10 cellular contexts compared by ENCODE assay signal in the genomic region with DNA sequence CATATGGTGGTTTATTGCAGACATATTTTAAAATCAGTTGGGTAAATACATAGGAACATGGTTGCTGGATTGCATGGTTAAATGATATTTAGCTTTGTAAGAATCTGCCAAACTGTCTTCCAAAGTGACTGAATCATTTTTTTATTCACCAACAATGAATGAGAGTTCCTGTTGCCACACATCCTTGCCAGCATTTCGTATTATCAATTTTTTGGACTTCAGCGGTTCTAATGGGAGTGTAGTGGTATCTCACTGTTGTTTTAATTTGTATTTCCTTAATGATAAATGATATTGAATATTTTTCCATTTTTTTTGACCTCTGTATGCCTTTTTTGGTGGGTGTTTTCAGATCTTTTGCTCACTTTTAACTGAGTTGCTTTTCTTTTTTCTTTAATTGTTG. TPM values are rescaled to one million over a fixed set of nuclear protein-coding genes. Genes with fewer than 3 reads are reported as not detected.
DNase-seq lines count a peak whose midpoint lies in the region; ATAC-seq and TF ChIP-seq lines count a peak whose summit lies in the region.
"Had no signal": no experiment of that assay in that cellular context is flagged by ENCODE, and none has a peak within 500 bp of the region (broad histone marks: within the 10 kb centered on the region; RNA-seq: fewer than 3 reads in every experiment).

No MANE protein-coding gene starts in this region.

- no peak overlapping the region for H3K27ac Mint-ChIP-seq in CD8-positive, alpha-beta T cell
- H3K27ac Mint-ChIP-seq in nephron: peak overlapping the region; percentile 95 to 99 (median 99)

- H3K4me3 Mint-ChIP-seq in CD8-positive, alpha-beta T cell: peak overlapping the region; percentile 93
- peak overlapping the region; percentile 86 to 90 (median 88) for H3K4me3 Mint-ChIP-seq in nephron

- POLR2A ChIA-PET in CD8-positive, alpha-beta T cell (lab: Charles Lee): no interaction called here

- no TSS peak for BruUV-seq in mammary epithelial cell (replicated peaks; lab: Mats Ljungman, UMichigan)

- no peaks in the 10 kb centered on the region for H3K36me3 ChIP-seq in CD8-positive, alpha-beta T cell (ENCODE audit: insufficient read depth, low read length)
- H3K36me3 ChIP-seq in HUES64 (ENCODE audit: insufficient read depth, low read length) (peaks cover 17% of the 10 kb centered on the region), mammary epithelial cell (ENCODE audit: insufficient read depth, low read length) (peaks cover 3% of the 10 kb centered on the region)

- H3K79me2 ChIP-seq in mammary epithelial cell (ENCODE audit: insufficient read depth, low read length): peaks cover 68% of the 10 kb centered on the region

- no peak for TF ChIP-seq CTCF in CD8-positive, alpha-beta T cell (IDR thresholded peaks at IDR 0.05)
- no peak for TF ChIP-seq CTCF in mammary epithelial cell (conservative IDR thresholded peaks at IDR 0.05 in 1 of 2, IDR thresholded peaks at IDR 0.05 in 1 of 2; ENCODE audit: extremely low read depth in 1 of 2, insufficient read depth in 1 of 2, low read depth in 1 of 2, low read length in 2 of 2)
- TF ChIP-seq CTCF in nephron (IDR thresholded peaks at IDR 0.05; ENCODE audit: unreplicated experiment in 3 of 3): no peak

- no peaks in the 10 kb centered on the region for H3K27me3 ChIP-seq in CD8-positive, alpha-beta T cell (ENCODE audit: insufficient read depth, low read length)
- no peaks in the 10 kb centered on the region for H3K27me3 ChIP-seq in HUES64 (ENCODE audit: insufficient read depth, low read length)
- H3K27me3 ChIP-seq in mammary epithelial cell (ENCODE audit: insufficient read depth, low read length): no peaks in the 10 kb centered on the region

- H3K4me1 Mint-ChIP-seq in CD8-positive, alpha-beta T cell (ENCODE audit: low read depth): peaks cover 27% of the 10 kb centered on the region
- H3K4me1 Mint-ChIP-seq in nephron: peaks cover 33% of the 10 kb centered on the region

- no peaks in the 10 kb centered on the region for H4K20me1 ChIP-seq in mammary epithelial cell (ENCODE audit: insufficient read depth, low read length)

- H3K27me3 Mint-ChIP-seq in CD8-positive, alpha-beta T cell (ENCODE audit: low read depth): no peaks in the 10 kb centered on the region
- H3K27me3 Mint-ChIP-seq in nephron (ENCODE audit: low read depth): peaks cover 4% of the 10 kb centered on the region

- H3K9me3 Mint-ChIP-seq in CD8-positive, alpha-beta T cell: no peaks in the 10 kb centered on the region
- no peaks in the 10 kb centered on the region for H3K9me3 Mint-ChIP-seq in nephron

- H3K27ac ChIP-seq in CD8-positive, alpha-beta T cell (ENCODE audit: low read depth, low read length): no peak overlapping the region
- H3K27ac ChIP-seq in HUES64 (ENCODE audit: low read depth, low read length): no peak overlapping the region
- H3K27ac ChIP-seq in mammary epithelial cell (ENCODE audit: insufficient read depth, low read depth, low read length): peak overlapping the region; percentile 98

- dilution Hi-C loops in mammary epithelial cell (cut with HindIII; ENCODE audit: low sequenced_read_pairs): no loop called here

- peaks cover 19% of the 10 kb centered on the region for H3K4me1 ChIP-seq in CD8-positive, alpha-beta T cell (ENCODE audit: insufficient read depth, low read length)
- H3K4me1 ChIP-seq in HUES64 (ENCODE audit: insufficient read depth, low read length) (peaks cover 24% of the 10 kb centered on the region), mammary epithelial cell (ENCODE audit: insufficient read depth, low read length) (peaks cover 20% of the 10 kb centered on the region)

- CTCF ChIA-PET in CD8-positive, alpha-beta T cell (lab: Charles Lee): no interaction called here
- CTCF ChIA-PET in mammary epithelial cell (lab: Charles Lee; ENCODE audit: low non-redundant PET): interaction anchor here (0.7 kb wide), 1 partner anchor 32 kb away, joined by 3 read pairs; no protein-coding TSS in a partner anchor

- H3K36me3 Mint-ChIP-seq in CD8-positive, alpha-beta T cell: peaks cover 13% of the 10 kb centered on the region
- H3K36me3 Mint-ChIP-seq in nephron (ENCODE audit: low read depth): peaks cover 9% of the 10 kb centered on the region

- no peak for DNase-seq in CD8-positive, alpha-beta T cell
- DNase-seq in mammary epithelial cell: no peak
- DNase-seq in activated CD4-positive, CD25-positive, alpha-beta regulatory T cell (lab: John Stamatoyannopoulos, UW): no peak
- DNase-seq: activated CD4-positive, alpha-beta T cell treated with anti-CD3 and anti-CD28 coated beads for 4 hours; NCI-H2171; NK-92 treated with Interleukin-12 subunit alpha and Interleukin-12 subunit beta, amount 100 ng/mL, for 24 hours had no signal

- H3K4me2 ChIP-seq in mammary epithelial cell (ENCODE audit: insufficient read depth, low read depth, low read length): peak overlapping the region; percentile 97

- intact Hi-C loops in CD8-positive, alpha-beta T cell (cut with DNase I, micrococcal nuclease): loop anchor here in 1 of 2 experiments (5.0 to 10.0 kb wide), 2 partner anchors 291 to 1092 kb away; partner anchors contain the start of genes AREG and COX18
- intact Hi-C loops in mammary epithelial cell (cut with micrococcal nuclease): no loop called here

- in situ Hi-C loops in mammary epithelial cell (cut with MboI; ENCODE audit: low sequenced_read_pairs in 2 of 2): no loop called here

- 100% methylated on average over 2 of the region's 2 CpGs for WGBS in HUES64
- WGBS in mammary epithelial cell (ENCODE audit: low coverage, missing lambda C conversion rate): 91% methylated on average over 2 of the region's 2 CpGs

- H3K9me3 ChIP-seq in CD8-positive, alpha-beta T cell (ENCODE audit: low read length): no peaks in the 10 kb centered on the region
- H3K9me3 ChIP-seq in HUES64 (ENCODE audit: insufficient read depth, low read depth, low read length): no peaks in the 10 kb centered on the region
- H3K9me3 ChIP-seq in mammary epithelial cell (replicated peaks; ENCODE audit: insufficient read depth, low read length): no peaks in the 10 kb centered on the region

- ATAC-seq in CD8-positive, alpha-beta T cell: no peak
- ATAC-seq in GM18505 (IDR thresholded peaks at IDR 0.05; ENCODE audit: unreplicated experiment) (no peak), HG02970 (IDR thresholded peaks at IDR 0.05; ENCODE audit: low FRiP score, unreplicated experiment) (no peak)

- H2AFZ ChIP-seq in mammary epithelial cell (ENCODE audit: low read depth, low read length): no peak overlapping the region

- H3K9ac ChIP-seq in HUES64 (ENCODE audit: low read depth, low read length) (0 out of 2 replicates have a peak overlapping the region, but pooled peaks have one; percentile 88), mammary epithelial cell (ENCODE audit: insufficient read depth, low read length) (peak overlapping the region; percentile 97)

- TF ChIP-seq POLR2A in GM18505 (IDR thresholded peaks at IDR 0.05; ENCODE audit: borderline replicate concordance, extremely low read depth, insufficient read depth, insufficient read length): no peak

- no peak overlapping the region for H3K4me3 ChIP-seq in CD8-positive, alpha-beta T cell (ENCODE audit: low read depth, low read length)
- H3K4me3 ChIP-seq in HUES64 (ENCODE audit: low read length): no peak overlapping the region
- peak overlapping the region in 1 of 3 experiments; percentile 72 for H3K4me3 ChIP-seq in mammary epithelial cell (replicated peaks in 1 of 3; ENCODE audit: insufficient read depth in 1 of 3, low read depth in 2 of 3, low read length in 3 of 3)

RNA-seq across cellular contexts. Expression of gene MTHFD2L, which starts 1.4 kb away (rescaled TPM):
- total RNA-seq in CD8-positive, alpha-beta T cell: 10 to 100 TPM; 10.7 to 11.3 TPM
- polyA plus RNA-seq in HUES64 (2013, experiment 1 of 2): 10.0 TPM
- 10.6 TPM for polyA plus RNA-seq in HUES64 (2013, experiment 2 of 2)
- 10 to 100 TPM; 63.2 to 68.5 TPM for total RNA-seq in mammary epithelial cell
- 11.5 TPM for polyA plus RNA-seq in mammary epithelial cell
- polyA minus RNA-seq in mammary epithelial cell: 73.2 TPM

RNA-seq across cellular contexts. Expression of gene CXCL2, which starts 57.5 kb away (rescaled TPM):
- under 1 TPM in 1 of 2 experiments, not detected in 1; 0.68 TPM for total RNA-seq in CD8-positive, alpha-beta T cell
- polyA plus RNA-seq in HUES64 (2013, experiment 1 of 2): 0.90 TPM
- 2.8 TPM for polyA plus RNA-seq in HUES64 (2013, experiment 2 of 2)
- total RNA-seq in mammary epithelial cell: 10 to 100 TPM in 1 of 2 donors, 1 to 10 TPM in 1; 2.3 to 34.1 TPM
- polyA plus RNA-seq in mammary epithelial cell: 4.8 TPM
- 5.5 TPM for polyA minus RNA-seq in mammary epithelial cell

Comparison
In these comparisons a context has a peak if more than half of its experiments do, and no peak if none do; other contexts are left out.
1. RNA of gene MTHFD2L, which starts 1.4 kb away (total RNA-seq): 63.2 to 68.5 TPM in mammary epithelial cell; 10.7 to 11.3 TPM in CD8-positive, alpha-beta T cell; every median in the first group is over 4 times any median in the second.